Comparison of ENCODE assay signal across 1 cellular context in genomic region chr11:3057069-3057963, GRCh38.
A peak's percentile ranks its signal among the peaks of the same experiment; 100 is the strongest.
TF ChIP-seq lines count a peak whose summit lies in the region.

CARS1 (minus strand) TSS chr11:3057423; CDS start chr11:3057367, 56 bp downstream.

TF ChIP-seq in K562, 482 proteins besides CTCF, POLR2A, EP300 and RAD21 (continued from another document and continues in another):
- TF ChIP-seq ZNF23 (CRISPR knock-in tag; IDR thresholded peaks at IDR 0.05) = no peak
- no peak; the same call in 1 of the 2 replicates for TF ChIP-seq DPF2 (IDR thresholded peaks at IDR 0.05)
- TF ChIP-seq BRF1 (IDR thresholded peaks at IDR 0.05; ENCODE audit: borderline replicate concordance, extremely low read depth, insufficient read length) = no peak
- TF ChIP-seq MCM7 (IDR thresholded peaks at IDR 0.05) = no peak
- no peak for TF ChIP-seq MYNN (IDR thresholded peaks at IDR 0.05)
- TF ChIP-seq MYNN (CRISPR knock-in tag; IDR thresholded peaks at IDR 0.05) = no peak
- no peak for TF ChIP-seq SMARCC2 (IDR thresholded peaks at IDR 0.05; ENCODE audit: low read depth)
- no peak for TF ChIP-seq ATF6 (CRISPR knock-in tag; IDR thresholded peaks at IDR 0.05)
- no peak for TF ChIP-seq U2AF2 (optimal IDR thresholded peaks at IDR 0.05; ENCODE audit: low read depth, low read length)
- TF ChIP-seq GABPB2 (CRISPR knock-in tag; conservative IDR thresholded peaks at IDR 0.05) = no peak
- no peak for TF ChIP-seq SMARCE1 (IDR thresholded peaks at IDR 0.05)
- TF ChIP-seq RBFOX2 (IDR thresholded peaks at IDR 0.05; ENCODE audit: low read depth, low read length) = peak; percentile 100
- no peak for TF ChIP-seq DLX4 (CRISPR knock-in tag; IDR thresholded peaks at IDR 0.05)
- TF ChIP-seq ZNF282 (CRISPR knock-in tag; IDR thresholded peaks at IDR 0.05) = 0 out of 2 replicates have a peak, but pooled peaks have one; percentile 55
- no peak for TF ChIP-seq ZNF507 (tag; conservative IDR thresholded peaks at IDR 0.05)
- TF ChIP-seq SPI1 (IDR thresholded peaks at IDR 0.05; ENCODE audit: borderline replicate concordance, low read depth, low read length) = no peak
- no peak for TF ChIP-seq ZNF695 (CRISPR knock-in tag; IDR thresholded peaks at IDR 0.05)
- no peak for TF ChIP-seq TSHZ1 (CRISPR knock-in tag; IDR thresholded peaks at IDR 0.05)
- TF ChIP-seq ELF4 (CRISPR knock-in tag; IDR thresholded peaks at IDR 0.05) = 0 out of 2 replicates have a peak, but pooled peaks have one; percentile 68
- TF ChIP-seq ZBTB49 (CRISPR knock-in tag; IDR thresholded peaks at IDR 0.05; ENCODE audit: borderline replicate concordance) = no peak
- TF ChIP-seq ZNF655 (CRISPR knock-in tag; IDR thresholded peaks at IDR 0.05) = no peak
- no peak for TF ChIP-seq CBX2 (IDR thresholded peaks at IDR 0.05; ENCODE audit: insufficient read depth, low read length, poor library complexity, severe bottlenecking)
- TF ChIP-seq ARNT (IDR thresholded peaks at IDR 0.05) = no peak
- TF ChIP-seq MCM2 (IDR thresholded peaks at IDR 0.05; ENCODE audit: low read depth) = no peak
- TF ChIP-seq ZFP1 (CRISPR knock-in tag; IDR thresholded peaks at IDR 0.05) = no peak
- TF ChIP-seq RBM14 (IDR thresholded peaks at IDR 0.05; ENCODE audit: borderline replicate concordance, insufficient read depth, low read depth, low read length) = no peak
- no peak for TF ChIP-seq RNF219 (CRISPR knock-in tag; IDR thresholded peaks at IDR 0.05)
- TF ChIP-seq HEY1 (CRISPR knock-in tag; IDR thresholded peaks at IDR 0.05; ENCODE audit: borderline replicate concordance) = no peak
- TF ChIP-seq RNF2 (IDR thresholded peaks at IDR 0.05) = peak; percentile 52; the same call in 1 of the 2 replicates
- peak; percentile 13 for TF ChIP-seq HDAC3 (IDR thresholded peaks at IDR 0.05; ENCODE audit: borderline replicate concordance, partially characterized antibody)
- no peak for TF ChIP-seq BRCA1 (IDR thresholded peaks at IDR 0.05)
- TF ChIP-seq BRCA1 (CRISPR knock-in tag; IDR thresholded peaks at IDR 0.05) = no peak
- TF ChIP-seq SAFB2 (IDR thresholded peaks at IDR 0.05; ENCODE audit: borderline replicate concordance, low read depth, low read length, severe bottlenecking) = no peak
- TF ChIP-seq NEUROD1 (IDR thresholded peaks at IDR 0.05; ENCODE audit: borderline replicate concordance, low read depth, low read length, partially characterized antibody) = peak; percentile 74
- TF ChIP-seq CCNT2 (IDR thresholded peaks at IDR 0.05; ENCODE audit: borderline replicate concordance, extremely low read depth, insufficient read length, low read depth, low read length) = peak; percentile 32
- no peak for TF ChIP-seq STAT5B (CRISPR knock-in tag; IDR thresholded peaks at IDR 0.05)
- peak; percentile 82 for TF ChIP-seq PHF8 (IDR thresholded peaks at IDR 0.05; ENCODE audit: borderline replicate concordance, low read length)
- TF ChIP-seq ZC3H11A (IDR thresholded peaks at IDR 0.05; ENCODE audit: low read depth, low read length) = peak; percentile 51; the same call in 1 of the 2 replicates
- no peak for TF ChIP-seq HNRNPUL1 (IDR thresholded peaks at IDR 0.05; ENCODE audit: low read length)
- peak; percentile 40; the same call in 1 of the 2 replicates for TF ChIP-seq BRD4 (IDR thresholded peaks at IDR 0.05)
- TF ChIP-seq CBX3 (IDR thresholded peaks at IDR 0.05; ENCODE audit: borderline replicate concordance in 1 of 2, low read length in 2 of 2) = no peak
- no peak for TF ChIP-seq SFPQ (IDR thresholded peaks at IDR 0.05; ENCODE audit: low read depth, low read length)
- TF ChIP-seq BMI1 (IDR thresholded peaks at IDR 0.05; ENCODE audit: low read length) = 0 out of 2 replicates have a peak, but pooled peaks have one; percentile 81
- TF ChIP-seq SOX6 (IDR thresholded peaks at IDR 0.05) = no peak
- TF ChIP-seq SMARCA4 (IDR thresholded peaks at IDR 0.05) = no peak
- TF ChIP-seq SLC30A9 (CRISPR knock-in tag; IDR thresholded peaks at IDR 0.05) = no peak
- no peak for TF ChIP-seq U2AF1 (optimal IDR thresholded peaks at IDR 0.05; ENCODE audit: low read depth, low read length)
